11 cellular contexts compared by ENCODE assay signal in genomic region chr4:88177981-88178632, GRCh38. TPM values are rescaled to one million over a fixed set of nuclear protein-coding genes. Genes with fewer than 3 reads are reported as not detected.
A peak's percentile ranks its signal among the peaks of the same experiment; 100 is the strongest.
DNase-seq lines count a peak whose midpoint lies in the region; ATAC-seq and TF ChIP-seq lines count a peak whose summit lies in the region.
"Had no signal": no experiment of that assay in that cellular context is flagged by ENCODE, and none has a peak within 500 bp of the region (broad histone marks: within the 10 kb centered on the region; RNA-seq: fewer than 3 reads in every experiment).

No MANE protein-coding gene starts in this region.

- H3K4me3 ChIP-seq in heart right ventricle = no peak overlapping the region
- no peak overlapping the region for H3K4me3 ChIP-seq in transverse colon
- H3K4me3 ChIP-seq: skin epidermis had no signal

- H3K27me3 Mint-ChIP-seq in activated T-helper 17 cell treated with anti-CD3 and anti-CD28 coated beads, Interleukin-2, amount 50 U/mL, for 72 hours = peaks cover 1% of the 10 kb centered on the region

- in situ Hi-C loops in transverse colon (cut with MboI; ENCODE audit: low pct_ligation_motif_present in 1 of 4, low pct_unique_long_range_greater_than_20kb in 1 of 4, low sequenced_read_pairs in 3 of 4) = no loop called here

- H3K4me1 ChIP-seq in heart right ventricle = peaks cover 0 to 9% (median 0%) of the 10 kb centered on the region in 9 donors
- H3K4me1 ChIP-seq in transverse colon = peaks cover 0 to 10% (median 3%) of the 10 kb centered on the region in 4 donors

- H3K27ac ChIP-seq in heart right ventricle = no peak overlapping the region
- H3K27ac ChIP-seq in transverse colon = no peak overlapping the region
- H3K27ac ChIP-seq: 22Rv1, skin epidermis had no signal

- intact Hi-C loops in heart right ventricle (cut with DNase I) = no loop called here
- intact Hi-C loops in transverse colon (cut with DNase I; ENCODE audit: low total_unique reads) = no loop called here

- peak in 6 of 8 donors; percentile 30 to 65 (median 54) for ATAC-seq in heart right ventricle
- ATAC-seq in GM19324 (IDR thresholded peaks at IDR 0.05; ENCODE audit: low FRiP score, unreplicated experiment) = no peak
- ATAC-seq in activated T-helper 17 cell treated with anti-CD3 and anti-CD28 coated beads, Interleukin-2, amount 50 U/mL, for 72 hours (replicated peaks) = no peak

- H3K4me3 Mint-ChIP-seq in activated T-helper 17 cell treated with anti-CD3 and anti-CD28 coated beads, Interleukin-2, amount 50 U/mL, for 72 hours = no peak overlapping the region
- H3K4me3 Mint-ChIP-seq: activated naive CD8-positive, alpha-beta T cell had no signal

- TF ChIP-seq EP300 in transverse colon (IDR thresholded peaks at IDR 0.05; ENCODE audit: low read depth) = no peak

- WGBS in heart right ventricle, 2 donors = 65 to 74% methylated on average over 4 of the region's 4 CpGs
- WGBS in transverse colon (ENCODE audit: low coverage in 1 of 2), 2 donors = 57% methylated on average over 4 of the region's 4 CpGs; no CpG with 5 or more reads in 1 of the 2 donors

- H3K9me3 Mint-ChIP-seq in activated T-helper 17 cell treated with anti-CD3 and anti-CD28 coated beads, Interleukin-2, amount 50 U/mL, for 72 hours = no peaks in the 10 kb centered on the region

- H3K36me3 ChIP-seq in heart right ventricle (no peaks in the 10 kb centered on the region), transverse colon (no peaks in the 10 kb centered on the region)

- DNase-seq in DMS53 (lab: John Stamatoyannopoulos, UW) (peak; percentile 44), DMS53 treated with DMSO at 0.1 percent for 48 hours (lab: John Stamatoyannopoulos, UW; ENCODE audit: unreplicated experiment) (no peak), SIG-M5 treated with dmso at 0.1 percent for 504 hours (lab: John Stamatoyannopoulos, UW; ENCODE audit: unreplicated experiment) (peak; percentile 88), heart right ventricle (no peak), transverse colon (peak; percentile 24), amniotic stem cell (lab: John Stamatoyannopoulos, UW) (no peak)

- H3K27me3 ChIP-seq in heart right ventricle = no peaks in the 10 kb centered on the region
- H3K27me3 ChIP-seq in transverse colon = no peaks in the 10 kb centered on the region

- TF ChIP-seq CTCF in heart right ventricle (IDR thresholded peaks at IDR 0.05) (no peak), transverse colon (IDR thresholded peaks at IDR 0.05) (no peak)

- no peak for TF ChIP-seq POLR2A in transverse colon (IDR thresholded peaks at IDR 0.05)

- no peaks in the 10 kb centered on the region for H3K36me3 Mint-ChIP-seq in activated T-helper 17 cell treated with anti-CD3 and anti-CD28 coated beads, Interleukin-2, amount 50 U/mL, for 72 hours (ENCODE audit: low read depth)

- H3K4me1 Mint-ChIP-seq in activated T-helper 17 cell treated with anti-CD3 and anti-CD28 coated beads, Interleukin-2, amount 50 U/mL, for 72 hours = peaks cover 3% of the 10 kb centered on the region

- H3K9me3 ChIP-seq in heart right ventricle (peaks cover 0 to 15% (median 0%) of the 10 kb centered on the region in 11 donors), transverse colon (no peaks in the 10 kb centered on the region)

- no peak overlapping the region for H3K27ac Mint-ChIP-seq in activated T-helper 17 cell treated with anti-CD3 and anti-CD28 coated beads, Interleukin-2, amount 50 U/mL, for 72 hours
- H3K27ac Mint-ChIP-seq: activated naive CD8-positive, alpha-beta T cell had no signal

RNA-seq across cellular contexts. Expression of gene ABCG2, which starts 19.7 kb away (rescaled TPM):
- total RNA-seq in heart right ventricle (10 to 100 TPM in 1 of 10 donors, 1 to 10 TPM in 6, under 1 TPM in 3; 0.57 to 10.5 (median 4.1) TPM), transverse colon (10 to 100 TPM in 3 of 4 donors, 1 to 10 TPM in 1; 5.6 to 36.6 (median 21.4) TPM)
- under 1 TPM; 0.22 to 0.33 TPM for polyA plus RNA-seq in heart right ventricle
- under 1 TPM; 0.56 to 0.63 TPM for total RNA-seq in activated T-helper 17 cell treated with anti-CD3 and anti-CD28 coated beads, Interleukin-2, amount 50 U/mL, for 72 hours

Comparison
In these comparisons a context has a peak if more than half of its experiments do, and no peak if none do; other contexts are left out.
1. DNase-seq: peak in DMS53 (single experiment), SIG-M5 treated with dmso at 0.1 percent for 504 hours (single experiment) and transverse colon (single experiment); none in DMS53 treated with DMSO at 0.1 percent for 48 hours (single experiment), heart right ventricle (0 of 2) and amniotic stem cell (single experiment).
2. ATAC-seq: peak in heart right ventricle (6 of 8); none in GM19324 (single experiment) and activated T-helper 17 cell treated with anti-CD3 and anti-CD28 coated beads, Interleukin-2, amount 50 U/mL, for 72 hours (single experiment).